10 cellular contexts compared by ENCODE assay signal in the genomic region with DNA sequence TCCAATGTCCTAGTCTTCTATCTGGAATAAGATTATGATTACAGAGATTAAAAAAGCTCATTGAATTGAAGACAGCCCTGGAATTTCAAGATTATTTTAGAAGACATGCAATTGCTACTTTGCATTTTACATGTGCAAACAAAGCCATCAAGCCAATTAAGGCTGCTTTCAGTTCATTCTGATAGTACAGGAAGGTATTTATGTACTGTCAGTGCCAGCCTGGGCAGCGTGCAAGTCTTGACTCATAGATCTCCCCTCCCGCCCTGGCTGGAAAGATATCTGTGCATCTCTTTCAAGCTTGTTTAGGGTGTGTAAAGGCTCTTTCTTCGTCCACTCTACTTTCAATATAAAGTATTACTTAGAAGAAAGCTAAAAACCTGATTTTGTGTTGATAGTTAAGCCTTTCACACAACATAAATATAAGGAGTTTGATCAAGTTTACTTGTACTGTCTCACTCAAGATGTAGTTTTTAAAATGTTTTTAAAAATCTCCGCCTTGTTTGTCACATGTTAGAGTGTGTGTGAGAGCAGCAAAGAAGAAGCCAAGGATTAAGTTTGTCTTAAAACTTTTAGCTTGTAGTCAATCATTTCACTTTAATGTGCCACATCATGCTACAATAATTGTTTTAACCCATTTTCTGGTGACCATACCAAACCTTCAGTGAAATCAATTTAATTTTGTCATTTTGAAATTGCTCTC. TPM values are rescaled to one million over a fixed set of nuclear protein-coding genes. Genes with fewer than 3 reads are reported as not detected.
DNase-seq lines count a peak whose midpoint lies in the region; ATAC-seq and TF ChIP-seq lines count a peak whose summit lies in the region.
"Had no signal": no experiment of that assay in that cellular context is flagged by ENCODE, and none has a peak within 500 bp of the region (broad histone marks: within the 10 kb centered on the region; RNA-seq: fewer than 3 reads in every experiment).

No MANE protein-coding gene starts in this region.

- no peak for TF ChIP-seq CTCF in epithelial cell of esophagus (IDR thresholded peaks at IDR 0.05; ENCODE audit: insufficient read depth, low read depth, low read length, missing control alignments)
- no peak for TF ChIP-seq CTCF in stomach (IDR thresholded peaks at IDR 0.05)
- TF ChIP-seq CTCF in PC-9 (conservative IDR thresholded peaks at IDR 0.05): no peak

- H3K4me1 ChIP-seq in stomach: no peaks in the 10 kb centered on the region
- H3K4me1 ChIP-seq in PC-9 (replicated peaks; ENCODE audit: insufficient read depth): no peaks in the 10 kb centered on the region
- H3K4me1 ChIP-seq: BE2C had no signal

- TF ChIP-seq POLR2A in stomach (IDR thresholded peaks at IDR 0.05): no peak

- intact Hi-C loops in stomach (cut with DNase I; ENCODE audit: low total_unique reads) (no loop called here), PC-9 (cut with micrococcal nuclease; ENCODE audit: unreplicated experiment) (no loop called here)

- no peak overlapping the region for H3K4me2 ChIP-seq in PC-9

- H3K27ac ChIP-seq in stomach (no peak overlapping the region), PC-9 (no peak overlapping the region)

- DNase-seq in Daoy (ENCODE audit: low read depth) (peak; percentile 33), epithelial cell of esophagus (ENCODE audit: low read depth) (peak; percentile 71), stomach (no peak), PC-9 (no peak), H7 (no peak), inferior parietal cortex (ENCODE audit: extremely low spot score) (no peak)
- DNase-seq: activated effector memory CD4-positive, alpha-beta T cell treated with Interleukin-2 at 50 U/mL for 16 hours; BE2C had no signal

- WGBS in stomach, 5 donors: 53 to 65% (median 55%) methylated on average over 4 of the region's 4 CpGs

- H3K9me3 ChIP-seq in stomach (no peaks in the 10 kb centered on the region), PC-9 (ENCODE audit: insufficient read depth, low read depth) (no peaks in the 10 kb centered on the region)
- H3K9me3 ChIP-seq: BE2C had no signal

- H3K9me2 ChIP-seq in PC-9 (ENCODE audit: insufficient read depth): no peaks in the 10 kb centered on the region

- ATAC-seq in GM19468 (IDR thresholded peaks at IDR 0.05; ENCODE audit: extremely low read depth, unreplicated experiment): peak; percentile 57
- peak; percentile 56 for ATAC-seq in HG03280 (IDR thresholded peaks at IDR 0.05; ENCODE audit: unreplicated experiment)

- H3K36me3 ChIP-seq in stomach (no peaks in the 10 kb centered on the region), PC-9 (ENCODE audit: low read depth) (no peaks in the 10 kb centered on the region), H7 (replicated peaks; ENCODE audit: control insufficient read depth, insufficient read depth, low read length) (no peaks in the 10 kb centered on the region)
- H3K36me3 ChIP-seq: BE2C had no signal

- H3K4me3 ChIP-seq in epithelial cell of esophagus (ENCODE audit: low read length) (no peak overlapping the region), stomach (no peak overlapping the region), PC-9 (no peak overlapping the region), H7 (ENCODE audit: insufficient read depth, low read depth, low read length) (no peak overlapping the region)

- H2AFZ ChIP-seq in PC-9: no peak overlapping the region

- no TSS peak for BruUV-seq in PC-9 (replicated peaks; lab: Mats Ljungman, UMichigan)

- POLR2A ChIA-PET in PC-9 (lab: Charles Lee; ENCODE audit: unreplicated experiment): interaction anchor here (0.6 kb wide), 3 partner anchors 11 to 815 kb away, joined by 6 to 14 read pairs (median 7); a partner anchor contains a TSS

- no peaks in the 10 kb centered on the region for H4K20me1 ChIP-seq in PC-9 (ENCODE audit: insufficient read depth)

- H3K27me3 ChIP-seq in stomach (no peaks in the 10 kb centered on the region), PC-9 (ENCODE audit: insufficient read depth, low read depth) (no peaks in the 10 kb centered on the region), H7 (ENCODE audit: control insufficient read depth, insufficient read depth, low read length) (no peaks in the 10 kb centered on the region)

- TF ChIP-seq EP300 in stomach (IDR thresholded peaks at IDR 0.05): no peak

- H3K79me2 ChIP-seq in PC-9 (ENCODE audit: low read depth): no peaks in the 10 kb centered on the region

- CTCF ChIA-PET in PC-9 (lab: Charles Lee): no interaction called here

- no peaks in the 10 kb centered on the region for H3F3A ChIP-seq in PC-9 (ENCODE audit: insufficient read depth, low read depth)

RNA-seq across cellular contexts. Expression of a gene that starts 13.6 kb away (rescaled TPM):
- 16.2 and 36.1 TPM in 2 replicates for total RNA-seq in Daoy (2014; rRNA removed; shearing (Covaris generic))
- 10 to 100 TPM in 3 of 5 donors, 1 to 10 TPM in 2; 3.6 to 48.1 (median 11.1) TPM for total RNA-seq in stomach
- polyA plus RNA-seq in stomach: 10 to 100 TPM; 12.5 to 31.8 (median 13.0) TPM
- total RNA-seq in PC-9 (2021): 39.3 and 57.0 TPM in 2 replicates
- 20.6 and 25.3 TPM in 2 replicates for total RNA-seq in H7 (2014; rRNA removed; shearing (Covaris generic))

Comparison
In these comparisons a context has a peak if more than half of its experiments do, and no peak if none do; other contexts are left out.
1. DNase-seq: peak in Daoy (single experiment) and epithelial cell of esophagus (single experiment); none in stomach (single experiment), PC-9 (0 of 2), H7 (single experiment) and inferior parietal cortex (single experiment).